ENCODE assay signal across 19 cellular contexts in the genomic region with DNA sequence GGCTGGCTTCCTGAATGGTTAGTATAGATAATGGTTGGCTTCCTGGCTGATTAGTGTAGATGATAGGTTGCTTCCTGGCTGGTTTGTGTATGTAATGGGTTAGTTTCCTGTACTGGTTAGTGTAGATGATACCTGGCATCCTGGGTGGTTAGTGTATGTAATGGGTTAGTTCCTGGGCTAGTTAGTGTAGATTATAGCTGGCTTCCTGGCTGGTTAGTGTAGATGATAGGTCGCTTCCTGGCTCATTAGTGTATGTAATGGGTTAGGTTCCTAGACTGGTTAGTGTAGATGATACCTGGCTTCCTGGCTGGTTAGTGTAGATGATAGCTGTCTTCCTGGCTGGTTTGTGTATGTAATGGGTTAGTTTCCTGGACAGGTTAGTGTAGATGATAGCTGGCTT.
DNase-seq lines count a peak whose midpoint lies in the region; ATAC-seq, FAIRE-seq and TF ChIP-seq lines count a peak whose summit lies in the region.
"Had no signal": no experiment of that assay in that cellular context is flagged by ENCODE, and none has a peak within 500 bp of the region (broad histone marks: within the 10 kb centered on the region; RNA-seq: fewer than 3 reads in every experiment).

No MANE protein-coding gene starts in this region.

- H3K4me1 ChIP-seq in K562 (replicated peaks in 1 of 2; ENCODE audit: control insufficient read depth in 2 of 2, insufficient read depth in 2 of 2, low read length in 2 of 2) = no peaks in the 10 kb centered on the region; a peak in 1 of 5 replicates
- H3K4me1 ChIP-seq: Caco-2 had no signal

- no peaks in the 10 kb centered on the region for H3K27me3 Mint-ChIP-seq in stimulated activated naive CD8-positive, alpha-beta T cell treated with anti-CD3 and anti-CD28 coated beads, Interleukin-15, Interleukin-2, amounts not matched to agents 100 ng/mL and 50 ng/mL, for 24 hours
- H3K27me3 Mint-ChIP-seq in stimulated activated naive CD8-positive, alpha-beta T cell treated with anti-CD3 and anti-CD28 coated beads, Interleukin-15, amount 100 ng/mL, for 72 hours = peaks cover 8% of the 10 kb centered on the region
- H3K27me3 Mint-ChIP-seq: CD4-positive, CD25-positive, alpha-beta regulatory T cell had no signal

- no peak for TF ChIP-seq EP300 in K562 (IDR thresholded peaks at IDR 0.05; ENCODE audit: low read length)

- FAIRE-seq in K562 (lab: Jason Lieb, UNC) = no peak
- FAIRE-seq in urothelium cell line (lab: Jason Lieb, UNC) = peak; percentile 91
- FAIRE-seq: GM12878, GM19239 had no signal

- POLR2A ChIA-PET in K562 (lab: Yijun Ruan, JAX) = interaction anchor here (1.3 to 1.6 kb wide), 2 partner anchors 14 to 20 kb away, joined by 3 to 4 read pairs; no protein-coding TSS in a partner anchor

- H3K9me3 Mint-ChIP-seq in stimulated activated naive CD8-positive, alpha-beta T cell treated with anti-CD3 and anti-CD28 coated beads, Interleukin-15, Interleukin-2, amounts not matched to agents 100 ng/mL and 50 ng/mL, for 24 hours = peaks cover 8% of the 10 kb centered on the region
- H3K9me3 Mint-ChIP-seq in stimulated activated naive CD8-positive, alpha-beta T cell treated with anti-CD3 and anti-CD28 coated beads, Interleukin-15, amount 100 ng/mL, for 72 hours = peaks cover 8 to 14% of the 10 kb centered on the region in 2 donors

- H2AFZ ChIP-seq in K562 (ENCODE audit: low read depth, low read length) = no peak overlapping the region
- H2AFZ ChIP-seq: GM23338 had no signal

- no peak for TF ChIP-seq CTCF in K562 (IDR thresholded peaks at IDR 0.05 in 2 of 3, conservative IDR thresholded peaks at IDR 0.05 in 1 of 3; ENCODE audit: insufficient read depth in 2 of 3, low read depth in 1 of 3, low read length in 3 of 3)

- no peak overlapping the region for H3K4me2 ChIP-seq in K562 (ENCODE audit: insufficient read depth, low read length)
- H3K4me2 ChIP-seq: GM23338 had no signal

- H3K4me3 ChIP-seq in K562 = no peak overlapping the region
- H3K4me3 ChIP-seq: GM12878, GM23338 had no signal

- 10% methylated on average over 1 of the region's 1 CpG for WGBS in K562 (ENCODE audit: insufficient coverage, low coverage, missing lambda C conversion rate)

- H3K79me2 ChIP-seq in K562 (ENCODE audit: control insufficient read depth, insufficient read depth, low read length) = no peaks in the 10 kb centered on the region

- H3K4me1 Mint-ChIP-seq in stimulated activated naive CD8-positive, alpha-beta T cell treated with anti-CD3 and anti-CD28 coated beads, Interleukin-15, Interleukin-2, amounts not matched to agents 100 ng/mL and 50 ng/mL, for 24 hours (ENCODE audit: low read depth) = no peaks in the 10 kb centered on the region
- no peaks in the 10 kb centered on the region for H3K4me1 Mint-ChIP-seq in stimulated activated naive CD8-positive, alpha-beta T cell treated with anti-CD3 and anti-CD28 coated beads, Interleukin-15, amount 100 ng/mL, for 72 hours
- H3K4me1 Mint-ChIP-seq: CD4-positive, CD25-positive, alpha-beta regulatory T cell; GM23338; H9 had no signal

- peak overlapping the region; percentile 17 for H3K27ac Mint-ChIP-seq in stimulated activated naive CD8-positive, alpha-beta T cell treated with anti-CD3 and anti-CD28 coated beads, Interleukin-15, Interleukin-2, amounts not matched to agents 100 ng/mL and 50 ng/mL, for 24 hours
- H3K27ac Mint-ChIP-seq in stimulated activated naive CD8-positive, alpha-beta T cell treated with anti-CD3 and anti-CD28 coated beads, Interleukin-15, amount 100 ng/mL, for 72 hours = peak overlapping the region in 1 of 2 donors; percentile 69
- H3K27ac Mint-ChIP-seq: CD8-positive, alpha-beta T cell; GM23338; H9 had no signal

- no peak overlapping the region for H3K9ac ChIP-seq in K562 (ENCODE audit: insufficient read depth in 1 of 2, low read depth in 2 of 2, low read length in 2 of 2)

- no peak for TF ChIP-seq POLR2A in K562 (conservative IDR thresholded peaks at IDR 0.05)

- H3K9me1 ChIP-seq in K562 (ENCODE audit: control insufficient read depth, insufficient read depth, low read length) = no peaks in the 10 kb centered on the region

- no peak overlapping the region for H3K27ac ChIP-seq in K562 (ENCODE audit: extremely low read depth, low read depth, low read length)

- H4K20me1 ChIP-seq in K562 (replicated peaks; ENCODE audit: control insufficient read depth, insufficient read depth, low read length) = 0 out of 2 replicates have a peak, but pooled peaks cover 11% of the 10 kb centered on the region

- in situ Hi-C loops in K562 (cut with MboI) = no loop called here

- H3K9me3 ChIP-seq in K562 (replicated peaks; ENCODE audit: control insufficient read depth, insufficient read depth, low read depth, low read length) = no peaks in the 10 kb centered on the region; the same call in 1 of the 2 replicates

- CTCF ChIA-PET in K562 (lab: Yijun Ruan, JAX; ENCODE audit: low intra/inter-chr PET ratio) = no interaction called here

- no peak for DNase-seq in stimulated activated naive CD8-positive, alpha-beta T cell treated with anti-CD3 and anti-CD28 coated beads, Interleukin-15, amount 100 ng/mL, for 72 hours
- DNase-seq in K562 (ENCODE audit: extremely low read depth in 1 of 4, low spot score in 3 of 4) (no peak), urothelium cell line (ENCODE audit: low spot score) (no peak), NCI-H1417 (lab: John Stamatoyannopoulos, UW) (no peak)
- DNase-seq: C1 segment of cervical spinal cord; Caco-2; CD4-positive, CD25-positive, alpha-beta regulatory T cell; CD8-positive, alpha-beta T cell; DMS153; DMS79; EL; GDM1; H9 had no signal

- TF ChIP-seq RAD21 in K562 (CRISPR knock-in tag; conservative IDR thresholded peaks at IDR 0.05 in 1 of 2, IDR thresholded peaks at IDR 0.05 in 1 of 2) = no peak

- no peaks in the 10 kb centered on the region for H3K36me3 Mint-ChIP-seq in stimulated activated naive CD8-positive, alpha-beta T cell treated with anti-CD3 and anti-CD28 coated beads, Interleukin-15, Interleukin-2, amounts not matched to agents 100 ng/mL and 50 ng/mL, for 24 hours (ENCODE audit: low read depth)
- H3K36me3 Mint-ChIP-seq: CD4-positive, CD25-positive, alpha-beta regulatory T cell; CD8-positive, alpha-beta T cell had no signal

- no peak for ATAC-seq in stimulated activated naive CD8-positive, alpha-beta T cell treated with anti-CD3 and anti-CD28 coated beads, Interleukin-15, amount 100 ng/mL, for 72 hours
- ATAC-seq in K562 (no peak), GM19395 (IDR thresholded peaks at IDR 0.05; ENCODE audit: unreplicated experiment) (no peak)
- ATAC-seq: CD8-positive, alpha-beta T cell; GM12878; GM23338; HCT116 had no signal

- H3K4me3 Mint-ChIP-seq in stimulated activated naive CD8-positive, alpha-beta T cell treated with anti-CD3 and anti-CD28 coated beads, Interleukin-15, Interleukin-2, amounts not matched to agents 100 ng/mL and 50 ng/mL, for 24 hours = no peak overlapping the region
- H3K4me3 Mint-ChIP-seq in stimulated activated naive CD8-positive, alpha-beta T cell treated with anti-CD3 and anti-CD28 coated beads, Interleukin-15, amount 100 ng/mL, for 72 hours = no peak overlapping the region
- H3K4me3 Mint-ChIP-seq: CD4-positive, CD25-positive, alpha-beta regulatory T cell; CD8-positive, alpha-beta T cell; GM23338; H9 had no signal

- no peaks in the 10 kb centered on the region for H3K36me3 ChIP-seq in K562 (ENCODE audit: control insufficient read depth, insufficient read depth, low read length)

- intact Hi-C loops in K562 (cut with micrococcal nuclease) = no loop called here

- peaks cover 11 to 34% of the 10 kb centered on the region in 2 experiments; a peak in 3 of 5 replicates for H3K27me3 ChIP-seq in K562 (ENCODE audit: control insufficient read depth in 2 of 2, insufficient read depth in 2 of 2, low read length in 2 of 2)

- BruUV-seq in K562 (replicated peaks; lab: Mats Ljungman, UMichigan) = no TSS peak

TF ChIP-seq in K562, 482 proteins besides CTCF, POLR2A, EP300 and RAD21 (continues in another document):
- TF ChIP-seq, protein P1, sequence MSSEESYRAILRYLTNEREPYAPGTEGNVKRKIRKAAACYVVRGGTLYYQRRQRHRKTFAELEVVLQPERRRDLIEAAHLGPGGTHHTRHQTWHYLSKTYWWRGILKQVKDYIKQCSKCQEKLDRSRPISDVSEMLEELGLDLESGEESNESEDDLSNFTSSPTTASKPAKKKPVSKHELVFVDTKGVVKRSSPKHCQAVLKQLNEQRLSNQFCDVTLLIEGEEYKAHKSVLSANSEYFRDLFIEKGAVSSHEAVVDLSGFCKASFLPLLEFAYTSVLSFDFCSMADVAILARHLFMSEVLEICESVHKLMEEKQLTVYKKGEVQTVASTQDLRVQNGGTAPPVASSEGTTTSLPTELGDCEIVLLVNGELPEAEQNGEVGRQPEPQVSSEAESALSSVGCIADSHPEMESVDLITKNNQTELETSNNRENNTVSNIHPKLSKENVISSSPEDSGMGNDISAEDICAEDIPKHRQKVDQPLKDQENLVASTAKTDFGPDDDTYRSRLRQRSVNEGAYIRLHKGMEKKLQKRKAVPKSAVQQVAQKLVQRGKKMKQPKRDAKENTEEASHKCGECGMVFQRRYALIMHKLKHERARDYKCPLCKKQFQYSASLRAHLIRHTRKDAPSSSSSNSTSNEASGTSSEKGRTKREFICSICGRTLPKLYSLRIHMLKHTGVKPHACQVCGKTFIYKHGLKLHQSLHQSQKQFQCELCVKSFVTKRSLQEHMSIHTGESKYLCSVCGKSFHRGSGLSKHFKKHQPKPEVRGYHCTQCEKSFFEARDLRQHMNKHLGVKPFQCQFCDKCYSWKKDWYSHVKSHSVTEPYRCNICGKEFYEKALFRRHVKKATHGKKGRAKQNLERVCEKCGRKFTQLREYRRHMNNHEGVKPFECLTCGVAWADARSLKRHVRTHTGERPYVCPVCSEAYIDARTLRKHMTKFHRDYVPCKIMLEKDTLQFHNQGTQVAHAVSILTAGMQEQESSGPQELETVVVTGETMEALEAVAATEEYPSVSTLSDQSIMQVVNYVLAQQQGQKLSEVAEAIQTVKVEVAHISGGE (CRISPR knock-in tag; IDR thresholded peaks at IDR 0.05) = no peak
- TF ChIP-seq, protein P2, sequence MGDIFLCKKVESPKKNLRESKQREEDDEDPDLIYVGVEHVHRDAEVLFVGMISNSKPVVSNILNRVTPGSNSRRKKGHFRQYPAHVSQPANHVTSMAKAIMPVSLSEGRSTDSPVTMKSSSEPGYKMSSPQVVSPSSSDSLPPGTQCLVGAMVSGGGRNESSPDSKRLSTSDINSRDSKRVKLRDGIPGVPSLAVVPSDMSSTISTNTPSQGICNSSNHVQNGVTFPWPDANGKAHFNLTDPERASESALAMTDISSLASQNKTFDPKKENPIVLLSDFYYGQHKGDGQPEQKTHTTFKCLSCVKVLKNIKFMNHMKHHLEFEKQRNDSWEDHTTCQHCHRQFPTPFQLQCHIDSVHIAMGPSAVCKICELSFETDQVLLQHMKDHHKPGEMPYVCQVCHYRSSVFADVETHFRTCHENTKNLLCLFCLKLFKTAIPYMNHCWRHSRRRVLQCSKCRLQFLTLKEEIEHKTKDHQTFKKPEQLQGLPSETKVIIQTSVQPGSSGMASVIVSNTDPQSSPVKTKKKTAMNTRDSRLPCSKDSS (IDR thresholded peaks at IDR 0.05; ENCODE audit: low read depth, partially characterized antibody) = peak; percentile 14
- TF ChIP-seq ZNF23 (CRISPR knock-in tag; IDR thresholded peaks at IDR 0.05) = no peak
- no peak for TF ChIP-seq SP2 (IDR thresholded peaks at IDR 0.05; ENCODE audit: extremely low read depth, low read depth, low read length, poor library complexity, severe bottlenecking)
